13 cellular contexts compared by ENCODE assay signal in the genomic region with DNA sequence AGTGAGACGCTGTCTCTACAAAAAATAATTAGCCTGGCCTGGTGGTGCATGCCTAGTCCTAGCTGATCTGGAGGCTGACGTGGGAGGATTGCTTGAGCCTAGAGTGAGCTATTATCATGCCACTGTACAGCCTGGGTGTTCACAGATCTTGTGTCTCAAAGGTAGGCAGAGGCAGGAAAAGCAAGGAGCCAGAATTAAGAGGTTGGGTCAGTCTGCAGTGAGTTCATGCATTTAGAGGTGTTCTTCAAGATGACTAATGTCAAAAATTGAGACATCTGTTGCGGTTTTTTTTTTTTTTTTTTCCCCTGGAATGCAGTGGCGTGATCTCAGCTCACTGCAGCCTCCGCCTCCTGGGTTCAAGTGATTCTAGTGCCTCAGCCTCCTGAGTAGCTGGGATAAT. TPM values are rescaled to one million over a fixed set of nuclear protein-coding genes. Genes with fewer than 3 reads are reported as not detected.
A peak's percentile ranks its signal among the peaks of the same experiment; 100 is the strongest.
DNase-seq lines count a peak whose midpoint lies in the region; ATAC-seq and TF ChIP-seq lines count a peak whose summit lies in the region.
"Had no signal": no experiment of that assay in that cellular context is flagged by ENCODE, and none has a peak within 500 bp of the region (broad histone marks: within the 10 kb centered on the region; RNA-seq: fewer than 3 reads in every experiment).

No MANE protein-coding gene starts in this region.

- H3K9me3 ChIP-seq in T-helper 17 cell (ENCODE audit: control insufficient read depth, low read length, poor library complexity, severe bottlenecking) = no peaks in the 10 kb centered on the region
- H3K9me3 ChIP-seq: ovary had no signal

- no peak for ATAC-seq in T-helper 17 cell
- ATAC-seq in HG02610 (IDR thresholded peaks at IDR 0.05; ENCODE audit: unreplicated experiment) = no peak
- ATAC-seq in GM21447 (IDR thresholded peaks at IDR 0.05; ENCODE audit: unreplicated experiment) = no peak
- no peak for ATAC-seq in HG03457 (IDR thresholded peaks at IDR 0.05; ENCODE audit: unreplicated experiment)

- H3K4me1 Mint-ChIP-seq in T-helper 17 cell (peaks cover 21% of the 10 kb centered on the region), immature natural killer cell (peaks cover 39 to 60% of the 10 kb centered on the region in 2 donors)

- peaks cover 8% of the 10 kb centered on the region for H3K36me3 Mint-ChIP-seq in T-helper 17 cell (ENCODE audit: low read depth)
- H3K36me3 Mint-ChIP-seq in immature natural killer cell = peaks cover 21 to 32% (median 24%) of the 10 kb centered on the region in 3 donors

- peak overlapping the region; percentile 83 for H3K27ac Mint-ChIP-seq in T-helper 17 cell
- H3K27ac Mint-ChIP-seq in immature natural killer cell = peak overlapping the region; percentile 26 to 74 (median 46)

- no peaks in the 10 kb centered on the region for H3K9me3 Mint-ChIP-seq in immature natural killer cell

- H3K4me3 Mint-ChIP-seq in T-helper 17 cell (no peak overlapping the region), immature natural killer cell (no peak overlapping the region)

- H3K27me3 Mint-ChIP-seq in T-helper 17 cell (no peaks in the 10 kb centered on the region), immature natural killer cell (ENCODE audit: low read depth in 3 of 3) (peaks cover 9 to 10% (median 10%) of the 10 kb centered on the region in 3 donors)

- TF ChIP-seq POLR2A in GM15510 (IDR thresholded peaks at IDR 0.05; ENCODE audit: borderline replicate concordance, extremely low read depth, insufficient read length) = peak; percentile 11

- peak; percentile 38 for DNase-seq in AG20443 (ENCODE audit: low spot score)
- DNase-seq in T-helper 17 cell = no peak
- DNase-seq in immature natural killer cell = no peak
- DNase-seq in activated CD8-positive, alpha-beta memory T cell treated with anti-CD3 and anti-CD28 coated beads for 24 hours = no peak
- DNase-seq: activated CD4-positive, alpha-beta T cell treated with anti-CD3 and anti-CD28 coated beads for 48 hours; DMS153; NCI-H510A treated with DMSO at 0.1 percent for 48 hours; ovary; stimulated activated CD4-positive, alpha-beta T cell treated with anti-CD3 and anti-CD28 coated beads, Interleukin-4, amount 100 ng/mL, for 24 hours had no signal

RNA-seq across cellular contexts. Expression of a gene that starts 5.4 kb away (rescaled TPM):
- 100 to 1,000 TPM; 691 to 692 TPM for total RNA-seq in T-helper 17 cell
- polyA plus RNA-seq in immature natural killer cell = 1,000 to 10,000 TPM; 2,627 to 4,215 (median 3,741) TPM

RNA-seq across cellular contexts. Expression of a gene that starts 46.0 kb away (rescaled TPM):
- total RNA-seq in T-helper 17 cell = 100 to 1,000 TPM; 173 to 185 TPM
- 100 to 1,000 TPM; 237 to 262 (median 254) TPM for polyA plus RNA-seq in immature natural killer cell

RNA-seq across cellular contexts. Expression of a gene that starts 53.2 kb away (rescaled TPM):
- 100 to 1,000 TPM; 117 to 171 TPM for total RNA-seq in T-helper 17 cell
- polyA plus RNA-seq in immature natural killer cell = 1 to 10 TPM in 2 of 3 donors, under 1 TPM in 1; 0.58 to 8.1 (median 3.3) TPM
